Comparison of ENCODE assay signal across 1 cellular context in genomic region chr11:3189886-3190583, GRCh38.
TF ChIP-seq lines count a peak whose summit lies in the region.

No MANE protein-coding gene starts in this region.

TF ChIP-seq in SK-N-SH, 30 proteins besides CTCF, POLR2A, EP300 and RAD21 (continued from another document):
- TF ChIP-seq MXI1 (IDR thresholded peaks at IDR 0.05; ENCODE audit: low read depth, low read length), result no peak
- no peak for TF ChIP-seq TEAD4 (IDR thresholded peaks at IDR 0.05; ENCODE audit: borderline replicate concordance, insufficient read depth)
- no peak for TF ChIP-seq ZBTB33 (IDR thresholded peaks at IDR 0.05; ENCODE audit: borderline replicate concordance, low read depth)
- no peak for TF ChIP-seq RFX5 (IDR thresholded peaks at IDR 0.05; ENCODE audit: low read length)
- TF ChIP-seq FOXM1 (IDR thresholded peaks at IDR 0.05; ENCODE audit: low read depth), result no peak
- TF ChIP-seq REST (IDR thresholded peaks at IDR 0.05; ENCODE audit: low read depth, low read length), result no peak
- no peak for TF ChIP-seq YY1 (IDR thresholded peaks at IDR 0.05; ENCODE audit: low read depth)
- TF ChIP-seq SIN3A (IDR thresholded peaks at IDR 0.05; ENCODE audit: borderline replicate concordance, low read depth, low read length), result no peak
- TF ChIP-seq RCOR1 (IDR thresholded peaks at IDR 0.05; ENCODE audit: low read length), result no peak
- TF ChIP-seq ELF1 (IDR thresholded peaks at IDR 0.05), result no peak
